In the genomic region with DNA sequence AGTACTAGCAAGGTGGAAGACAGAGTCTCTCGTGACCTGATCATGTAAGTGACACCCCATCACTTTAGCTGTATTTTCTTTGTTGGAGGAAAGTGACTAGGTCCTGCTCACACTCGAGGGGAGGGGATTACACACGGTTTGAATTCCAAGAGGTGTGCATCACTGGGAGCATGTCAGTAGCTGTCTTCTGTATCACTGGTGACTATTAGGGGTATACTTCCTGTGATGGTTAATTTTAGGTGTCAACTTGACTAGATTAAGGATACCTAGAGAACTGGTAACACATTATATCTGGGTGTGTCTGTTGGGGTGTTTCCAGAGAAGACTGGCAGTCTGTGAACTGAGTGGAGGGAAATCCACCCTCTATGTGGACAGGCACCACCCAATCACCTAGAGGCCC, we compare ENCODE assay signal across 16 cellular contexts. TPM values are rescaled to one million over a fixed set of nuclear protein-coding genes. Genes with fewer than 3 reads are reported as not detected.
A peak's percentile ranks its signal among the peaks of the same experiment; 100 is the strongest.
DNase-seq lines count a peak whose midpoint lies in the region; ATAC-seq and TF ChIP-seq lines count a peak whose summit lies in the region.
"Had no signal": no experiment of that assay in that cellular context is flagged by ENCODE, and none has a peak within 500 bp of the region (broad histone marks: within the 10 kb centered on the region; RNA-seq: fewer than 3 reads in every experiment).

No MANE protein-coding gene starts in this region.

- 0 out of 3 replicates have a peak overlapping the region, but pooled peaks have one; percentile 36 for H2BK15ac ChIP-seq in IMR-90 (ENCODE audit: low read depth, low read length)

- H3K9ac ChIP-seq in IMR-90 (ENCODE audit: low read depth, low read length), result no peak overlapping the region

- H2BK20ac ChIP-seq in IMR-90 (ENCODE audit: low read depth, low read length), result peak overlapping the region; percentile 49; the same call in 1 of the 2 replicates

- no peak for TF ChIP-seq CTCF in IMR-90 (conservative IDR thresholded peaks at IDR 0.05; ENCODE audit: low read depth, low read length)
- TF ChIP-seq CTCF in RWPE2 (IDR thresholded peaks at IDR 0.05; ENCODE audit: poor library complexity, severe bottlenecking), result no peak
- TF ChIP-seq CTCF in epithelial cell of esophagus (IDR thresholded peaks at IDR 0.05; ENCODE audit: insufficient read depth, low read depth, low read length, missing control alignments), result no peak
- TF ChIP-seq CTCF in osteoblast (IDR thresholded peaks at IDR 0.05; ENCODE audit: extremely low read depth, low read depth, low read length), result no peak

- no peak for TF ChIP-seq POLR2A in IMR-90 (IDR thresholded peaks at IDR 0.05; ENCODE audit: low read depth, low read length)

- no peak for ATAC-seq in IMR-90 (ENCODE audit: low read depth)
- peak; percentile 40; the same call in 2 of the 3 replicates for ATAC-seq in RWPE2 (ENCODE audit: low read depth)
- no peak for ATAC-seq in HG03095 (IDR thresholded peaks at IDR 0.05; ENCODE audit: unreplicated experiment)

- H3K27me3 ChIP-seq in IMR-90 (ENCODE audit: control insufficient read depth, insufficient read depth, low read length) (no peaks in the 10 kb centered on the region), RWPE2 (ENCODE audit: insufficient read depth, poor library complexity, severe bottlenecking) (no peaks in the 10 kb centered on the region), SJCRH30 (no peaks in the 10 kb centered on the region), osteoblast (ENCODE audit: insufficient read depth, low read length) (no peaks in the 10 kb centered on the region)

- peak overlapping the region; percentile 74 for H3K14ac ChIP-seq in IMR-90 (replicated peaks; ENCODE audit: low read depth, low read length)

- H4K20me1 ChIP-seq in IMR-90 (ENCODE audit: insufficient read depth, low read length) (no peaks in the 10 kb centered on the region), osteoblast (ENCODE audit: insufficient read depth, low read length) (no peaks in the 10 kb centered on the region)

- H3K9me1 ChIP-seq in IMR-90 (ENCODE audit: insufficient read depth, low read length), result peaks cover 5% of the 10 kb centered on the region; the same call in 1 of the 2 replicates

- intact Hi-C loops in IMR-90 (cut with micrococcal nuclease), result no loop called here

- no peak overlapping the region for H2BK120ac ChIP-seq in IMR-90 (ENCODE audit: low read depth, low read length)

- H3K56ac ChIP-seq in IMR-90 (ENCODE audit: extremely low read depth, insufficient read depth, low read length), result no peak overlapping the region

- CTCF ChIA-PET in IMR-90 (lab: Yijun Ruan, JAX), result no interaction called here

- H3K4me1 ChIP-seq in IMR-90 (ENCODE audit: control insufficient read depth, insufficient read depth, low read length) (0 out of 2 replicates have a peak, but pooled peaks cover 3% of the 10 kb centered on the region), RWPE2 (ENCODE audit: insufficient read depth, poor library complexity, severe bottlenecking) (no peaks in the 10 kb centered on the region), SJCRH30 (no peaks in the 10 kb centered on the region), osteoblast (ENCODE audit: insufficient read depth, low read length) (peaks cover 3% of the 10 kb centered on the region)
- H3K4me1 ChIP-seq: HAP-1 had no signal

- H4K8ac ChIP-seq in IMR-90 (ENCODE audit: low read depth in 2 of 2, low read length in 2 of 2), result no peak overlapping the region

- peak overlapping the region; percentile 43; the same call in 1 of the 2 replicates for H2AK5ac ChIP-seq in IMR-90 (ENCODE audit: low read depth, low read length)

- no peak overlapping the region for H2AFZ ChIP-seq in IMR-90 (replicated peaks; ENCODE audit: low read length, poor library complexity)
- no peak overlapping the region for H2AFZ ChIP-seq in osteoblast (ENCODE audit: low read length)

- H3K4ac ChIP-seq in IMR-90 (ENCODE audit: low read depth, low read length), result no peak overlapping the region

- H3K79me2 ChIP-seq in osteoblast (ENCODE audit: insufficient read depth, low read length), result no peaks in the 10 kb centered on the region

- DNase-seq in IMR-90, result no peak
- no peak for DNase-seq in RWPE2 (ENCODE audit: low spot score)
- peak; percentile 56 for DNase-seq in epithelial cell of esophagus (ENCODE audit: low read depth)
- DNase-seq in SJCRH30, result no peak
- DNase-seq in osteoblast (ENCODE audit: insufficient read length, low spot score, missing footprints), result no peak
- DNase-seq: C1 segment of cervical spinal cord; Calu3; CD4-positive, alpha-beta memory T cell; COR-L47; DMS53; DMS79 treated with DMSO at 0.1 percent for 48 hours; GF-D8; GOT3; HFFc6 had no signal

- no peak overlapping the region for H2BK5ac ChIP-seq in IMR-90 (ENCODE audit: low read depth, low read length, poor library complexity, severe bottlenecking)

- in situ Hi-C loops in IMR-90 (cut with MboI; ENCODE audit: low sequenced_read_pairs), result no loop called here

- no peak overlapping the region for H3K27ac ChIP-seq in IMR-90 (ENCODE audit: insufficient read depth, low read length)
- H3K27ac ChIP-seq in RWPE2 (ENCODE audit: poor library complexity, severe bottlenecking), result no peak overlapping the region
- no peak overlapping the region for H3K27ac ChIP-seq in SJCRH30
- H3K27ac ChIP-seq in osteoblast (ENCODE audit: low read depth, low read length), result no peak overlapping the region

- no peaks in the 10 kb centered on the region for H3K79me1 ChIP-seq in IMR-90 (ENCODE audit: low read depth in 1 of 2, low read length in 2 of 2)

- no peak overlapping the region for H4K5ac ChIP-seq in IMR-90 (ENCODE audit: low read depth, low read length)

- H3K9me3 ChIP-seq in IMR-90 (ENCODE audit: control insufficient read depth, insufficient read depth, low read length), result no peaks in the 10 kb centered on the region
- H3K9me3 ChIP-seq in RWPE2 (ENCODE audit: severe bottlenecking), result no peaks in the 10 kb centered on the region
- H3K9me3 ChIP-seq in SJCRH30 (replicated peaks), result no peaks in the 10 kb centered on the region
- no peaks in the 10 kb centered on the region for H3K9me3 ChIP-seq in osteoblast (ENCODE audit: low read depth, low read length)
- H3K9me3 ChIP-seq: HAP-1 had no signal

- H3K36me3 ChIP-seq in IMR-90 (ENCODE audit: control insufficient read depth, insufficient read depth, low read length) (no peaks in the 10 kb centered on the region), RWPE2 (ENCODE audit: low read depth) (no peaks in the 10 kb centered on the region), SJCRH30 (no peaks in the 10 kb centered on the region), osteoblast (ENCODE audit: insufficient read depth, low read length) (no peaks in the 10 kb centered on the region)
- H3K36me3 ChIP-seq: HAP-1 had no signal

- WGBS in IMR-90 (ENCODE audit: extremely low coverage in 2 of 2, insufficient read length in 1 of 2), 2 experiments, result no CpG with 5 or more reads among the region's 3 CpGs

- no peak overlapping the region for H3K4me3 ChIP-seq in IMR-90 (ENCODE audit: insufficient read depth, low read depth, low read length)
- H3K4me3 ChIP-seq in RWPE2 (ENCODE audit: severe bottlenecking), result no peak overlapping the region
- H3K4me3 ChIP-seq in epithelial cell of esophagus (ENCODE audit: low read length), result no peak overlapping the region
- H3K4me3 ChIP-seq in SJCRH30, result no peak overlapping the region
- H3K4me3 ChIP-seq in osteoblast (ENCODE audit: insufficient read depth, low read length), result no peak overlapping the region
- H3K4me3 ChIP-seq: HAP-1 had no signal

- no peak overlapping the region for H3K4me2 ChIP-seq in IMR-90 (ENCODE audit: low read depth, low read length)
- no peak overlapping the region for H3K4me2 ChIP-seq in osteoblast (ENCODE audit: insufficient read depth, low read length)

- H2AK9ac ChIP-seq in IMR-90 (replicated peaks; ENCODE audit: low read depth, low read length, poor library complexity), result peak overlapping the region; percentile 47

- POLR2A ChIA-PET in IMR-90 (lab: Charles Lee; ENCODE audit: unreplicated experiment), result no interaction called here

- no TSS peak for BruUV-seq in IMR-90 (replicated peaks; lab: Mats Ljungman, UMichigan)

- dilution Hi-C loops in IMR-90 (cut with HindIII; ENCODE audit: low sequenced_read_pairs, unreplicated experiment), result no loop called here

- H3K23ac ChIP-seq in IMR-90 (ENCODE audit: low read depth, low read length), result no peak overlapping the region

- H3K18ac ChIP-seq in IMR-90 (ENCODE audit: low read depth, low read length), result no peak overlapping the region

- no peak overlapping the region for H4K91ac ChIP-seq in IMR-90 (ENCODE audit: insufficient read depth, low read depth, low read length)

- no peak for TF ChIP-seq RAD21 in IMR-90 (IDR thresholded peaks at IDR 0.05; ENCODE audit: low read length)

TF ChIP-seq in IMR-90, 13 proteins besides CTCF, POLR2A, EP300 and RAD21 (continues in another document):
- TF ChIP-seq CHD1 (IDR thresholded peaks at IDR 0.05; ENCODE audit: low read depth, low read length) (no peak), NFE2L2 (IDR thresholded peaks at IDR 0.05; ENCODE audit: low read depth, low read length) (no peak), MXI1 (IDR thresholded peaks at IDR 0.05; ENCODE audit: borderline replicate concordance, low read depth, low read length) (no peak), RFX5 (IDR thresholded peaks at IDR 0.05; ENCODE audit: low read depth, low read length) (no peak), RCOR1 (IDR thresholded peaks at IDR 0.05; ENCODE audit: insufficient replicate concordance, low read length) (no peak), MAFK (IDR thresholded peaks at IDR 0.05; ENCODE audit: low read depth, low read length) (no peak), SMC3 (IDR thresholded peaks at IDR 0.05; ENCODE audit: low read depth, low read length) (no peak), CEBPB (IDR thresholded peaks at IDR 0.05; ENCODE audit: low read depth, low read length) (no peak)
- TF ChIP-seq, protein P1, sequence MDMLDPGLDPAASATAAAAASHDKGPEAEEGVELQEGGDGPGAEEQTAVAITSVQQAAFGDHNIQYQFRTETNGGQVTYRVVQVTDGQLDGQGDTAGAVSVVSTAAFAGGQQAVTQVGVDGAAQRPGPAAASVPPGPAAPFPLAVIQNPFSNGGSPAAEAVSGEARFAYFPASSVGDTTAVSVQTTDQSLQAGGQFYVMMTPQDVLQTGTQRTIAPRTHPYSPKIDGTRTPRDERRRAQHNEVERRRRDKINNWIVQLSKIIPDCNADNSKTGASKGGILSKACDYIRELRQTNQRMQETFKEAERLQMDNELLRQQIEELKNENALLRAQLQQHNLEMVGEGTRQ (IDR thresholded peaks at IDR 0.05; ENCODE audit: low read depth, low read length), result no peak

RNA-seq across cellular contexts. Expression of gene FOXD1, which starts 22.5 kb away (rescaled TPM):
- total RNA-seq in IMR-90 (2012; rRNA removed), result 3.2 and 6.4 TPM in 2 replicates
- polyA plus RNA-seq in IMR-90 (2012; rRNA removed), result 23.1 and 28.3 TPM in 2 replicates
- 13.8 and 28.3 TPM in 2 replicates for polyA plus RNA-seq in IMR-90 (2012; cell fraction: cytosol; rRNA removed)
- polyA plus RNA-seq in IMR-90 (2012; cell fraction: nucleus; rRNA removed; ENCODE audit: low replicate concordance), result 16.9 and 18.6 TPM in 2 replicates
- 10.5 and 10.9 TPM in 2 replicates for total RNA-seq in SJCRH30 (2014; rRNA removed; shearing (Covaris generic))
- total RNA-seq in osteoblast, result 12.7 and 17.0 TPM in 2 replicates
- total RNA-seq: CD4-positive, alpha-beta memory T cell had no signal
